11 cellular contexts compared by ENCODE assay signal in the genomic region with DNA sequence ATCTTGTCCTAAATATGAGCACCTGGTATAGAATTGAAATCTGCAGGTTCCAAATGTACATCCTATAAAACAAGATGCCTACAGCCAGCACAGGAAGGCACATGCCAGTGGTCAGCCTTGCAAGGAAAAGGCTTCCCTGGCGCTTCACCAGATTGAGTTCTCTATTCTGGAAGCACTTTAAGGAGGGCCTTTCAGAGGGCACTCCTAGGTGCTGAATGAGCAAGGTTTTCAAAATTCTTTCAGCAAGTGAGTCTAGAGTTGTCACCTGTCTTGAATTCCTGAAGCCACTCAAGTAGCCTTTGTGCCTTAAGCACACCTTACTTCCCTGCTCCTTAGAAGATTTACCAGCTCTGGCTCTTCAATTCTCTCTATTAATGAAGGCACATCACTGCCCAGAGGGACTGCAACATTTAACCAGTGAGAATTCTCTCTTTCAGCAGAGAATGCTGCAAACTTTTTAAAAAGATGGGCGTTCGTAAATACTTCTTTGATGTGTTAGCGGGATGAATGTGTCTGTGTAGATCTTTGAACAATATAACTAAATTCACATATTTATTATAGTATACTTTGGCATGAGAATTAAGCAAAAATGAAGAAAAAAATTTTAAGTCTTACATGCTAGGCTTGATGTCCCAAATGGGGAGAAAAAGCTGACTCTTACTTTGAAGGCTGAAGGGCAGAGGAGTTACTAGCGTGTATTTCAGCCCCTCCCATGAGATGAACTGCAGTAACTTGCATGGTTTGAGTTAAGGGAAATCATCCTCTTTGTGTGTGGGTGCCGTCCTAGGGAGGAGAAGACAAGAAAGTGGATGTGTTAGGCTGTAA.
DNase-seq lines count a peak whose midpoint lies in the region; ATAC-seq, FAIRE-seq and TF ChIP-seq lines count a peak whose summit lies in the region.
"Had no signal": no experiment of that assay in that cellular context is flagged by ENCODE, and none has a peak within 500 bp of the region (broad histone marks: within the 10 kb centered on the region; RNA-seq: fewer than 3 reads in every experiment).

No MANE protein-coding gene starts in this region.

- intact Hi-C loops in Right ventricle myocardium superior (cut with DNase I), result no loop called here
- intact Hi-C loops in left cardiac atrium (cut with DNase I), result no loop called here

- ATAC-seq in Right ventricle myocardium superior (ENCODE audit: poor library complexity) (peak; percentile 25), left cardiac atrium (no peak), upper lobe of left lung (ENCODE audit: low FRiP score in 2 of 2) (peak; percentile 18 to 85), HG02938 (IDR thresholded peaks at IDR 0.05; ENCODE audit: unreplicated experiment) (no peak), HG02623 (IDR thresholded peaks at IDR 0.05; ENCODE audit: unreplicated experiment) (no peak)

- no peaks in the 10 kb centered on the region for H4K20me1 ChIP-seq in astrocyte (ENCODE audit: insufficient read depth, low read length)
- H4K20me1 ChIP-seq in keratinocyte (ENCODE audit: control insufficient read depth, extremely low read depth, insufficient read depth, low read length), result no peaks in the 10 kb centered on the region

- H3K4me3 ChIP-seq in astrocyte (ENCODE audit: insufficient read depth, low read depth, low read length), result peak overlapping the region; percentile 19
- peak overlapping the region in 2 of 3 experiments; percentile 2 to 44 for H3K4me3 ChIP-seq in keratinocyte (ENCODE audit: control insufficient read depth in 2 of 3, extremely low read depth in 1 of 3, insufficient read depth in 2 of 3, low read depth in 1 of 3, low read length in 3 of 3)
- no peak overlapping the region for H3K4me3 ChIP-seq in upper lobe of left lung

- H3K4me1 ChIP-seq in astrocyte (ENCODE audit: insufficient read depth, low read length) (peaks cover 30% of the 10 kb centered on the region), keratinocyte (ENCODE audit: control insufficient read depth, extremely low read depth, insufficient read depth, low read length) (peaks cover 61% of the 10 kb centered on the region), upper lobe of left lung (peaks cover 26 to 31% (median 30%) of the 10 kb centered on the region in 4 donors)

- H3K9ac ChIP-seq in astrocyte (ENCODE audit: low read length) (peak overlapping the region; percentile 91), keratinocyte (ENCODE audit: control insufficient read depth, extremely low read depth, insufficient read depth, low read length) (peak overlapping the region; percentile 83)

- peak overlapping the region; percentile 88 for H3K4me2 ChIP-seq in astrocyte (ENCODE audit: low read length)
- H3K4me2 ChIP-seq in keratinocyte (ENCODE audit: control insufficient read depth, extremely low read depth, insufficient read depth, low read depth, low read length), result peak overlapping the region; percentile 79

- peak in 1 of 4 donors; percentile 65 for TF ChIP-seq EP300 in upper lobe of left lung (IDR thresholded peaks at IDR 0.05)

- peak overlapping the region; percentile 51 for H3K4me3 Mint-ChIP-seq in astrocyte (ENCODE audit: unreplicated experiment)
- H3K4me3 Mint-ChIP-seq: CD4-positive, CD25-positive, alpha-beta regulatory T cell; central memory CD8-positive, alpha-beta T cell had no signal

- no peaks in the 10 kb centered on the region for H3K36me3 ChIP-seq in astrocyte (ENCODE audit: insufficient read depth, low read length)
- H3K36me3 ChIP-seq in keratinocyte (ENCODE audit: control insufficient read depth in 2 of 2, extremely low read depth in 1 of 2, insufficient read depth in 2 of 2, low read length in 2 of 2), result no peaks in the 10 kb centered on the region
- H3K36me3 ChIP-seq in upper lobe of left lung, result no peaks in the 10 kb centered on the region

- H3K79me2 ChIP-seq in astrocyte (ENCODE audit: insufficient read depth, low read length), result no peaks in the 10 kb centered on the region
- H3K79me2 ChIP-seq in keratinocyte (ENCODE audit: control insufficient read depth, insufficient read depth, low read length), result no peaks in the 10 kb centered on the region

- no peaks in the 10 kb centered on the region for H3K9me3 ChIP-seq in astrocyte (ENCODE audit: insufficient read depth, low read depth, low read length)
- no peaks in the 10 kb centered on the region for H3K9me3 ChIP-seq in keratinocyte (ENCODE audit: control insufficient read depth, low read depth, low read length)
- H3K9me3 ChIP-seq in upper lobe of left lung, result no peaks in the 10 kb centered on the region

- H3K9me3 Mint-ChIP-seq in astrocyte (ENCODE audit: unreplicated experiment), result no peaks in the 10 kb centered on the region
- H3K9me3 Mint-ChIP-seq: central memory CD8-positive, alpha-beta T cell had no signal

- no peaks in the 10 kb centered on the region for H3K9me1 ChIP-seq in keratinocyte (ENCODE audit: control insufficient read depth, extremely low read depth, insufficient read depth, low read length)

- H3K27me3 Mint-ChIP-seq in astrocyte (ENCODE audit: low read depth, unreplicated experiment), result no peaks in the 10 kb centered on the region
- H3K27me3 Mint-ChIP-seq: CD4-positive, CD25-positive, alpha-beta regulatory T cell; central memory CD8-positive, alpha-beta T cell had no signal

- no peak for DNase-seq in Right ventricle myocardium superior
- no peak for DNase-seq in left cardiac atrium
- DNase-seq in astrocyte (ENCODE audit: low read depth), result peak; percentile 49
- DNase-seq in keratinocyte (ENCODE audit: low read depth, low spot score), result no peak
- peak in 1 of 2 donors; percentile 80 for DNase-seq in upper lobe of left lung
- DNase-seq in DMS153 treated with DMSO at 0.1 percent for 48 hours (lab: John Stamatoyannopoulos, UW; ENCODE audit: unreplicated experiment), result no peak

- H3K27me3 ChIP-seq in astrocyte (ENCODE audit: insufficient read depth, low read length) (no peaks in the 10 kb centered on the region), keratinocyte (ENCODE audit: control insufficient read depth, extremely low read depth, insufficient read depth, low read length) (no peaks in the 10 kb centered on the region), upper lobe of left lung (no peaks in the 10 kb centered on the region)

- WGBS in upper lobe of left lung, 2 donors, result 56 to 60% methylated on average over 6 of the region's 6 CpGs

- TF ChIP-seq POLR2A in upper lobe of left lung (IDR thresholded peaks at IDR 0.05), result no peak

- H3K27ac ChIP-seq in astrocyte (ENCODE audit: low read depth, low read length) (peak overlapping the region; percentile 98), keratinocyte (ENCODE audit: control insufficient read depth, insufficient read depth, low read length) (peak overlapping the region; percentile 98), upper lobe of left lung (peak overlapping the region; percentile 80 to 88 (median 82))
- H3K27ac ChIP-seq: VCaP had no signal

- peak overlapping the region; percentile 100 for H3K27ac Mint-ChIP-seq in astrocyte (ENCODE audit: unreplicated experiment)
- H3K27ac Mint-ChIP-seq: CD4-positive, CD25-positive, alpha-beta regulatory T cell had no signal

- TF ChIP-seq CTCF in astrocyte (IDR thresholded peaks at IDR 0.05; ENCODE audit: insufficient read depth, low read depth, low read length) (no peak), keratinocyte (optimal IDR thresholded peaks at IDR 0.05 in 1 of 3, IDR thresholded peaks at IDR 0.05 in 1 of 3, conservative IDR thresholded peaks at IDR 0.05 in 1 of 3; ENCODE audit: extremely low read depth in 1 of 3, insufficient read depth in 2 of 3, low read length in 3 of 3) (no peak), upper lobe of left lung (IDR thresholded peaks at IDR 0.05) (no peak)

- H2AFZ ChIP-seq in astrocyte (ENCODE audit: low read depth, low read length) (no peak overlapping the region), keratinocyte (ENCODE audit: control insufficient read depth, low read length) (no peak overlapping the region)

- dilution Hi-C loops in keratinocyte (cut with MboI; ENCODE audit: extremely low pct_ligation_motif_present, low sequenced_read_pairs), result no loop called here

- peaks cover 55% of the 10 kb centered on the region for H3K4me1 Mint-ChIP-seq in astrocyte (ENCODE audit: low read depth, unreplicated experiment)

- FAIRE-seq in astrocyte (lab: Jason Lieb, UNC) (no peak), keratinocyte (lab: Jason Lieb, UNC) (peak; percentile 17)

- H3K36me3 Mint-ChIP-seq in astrocyte (ENCODE audit: low read depth, unreplicated experiment), result peaks cover 6% of the 10 kb centered on the region

Comparison
In these comparisons a context has a peak if more than half of its experiments do, and no peak if none do; other contexts are left out.
1. ATAC-seq: peak in Right ventricle myocardium superior (single experiment) and upper lobe of left lung (2 of 2); none in left cardiac atrium (0 of 2), HG02938 (single experiment) and HG02623 (single experiment).
2. H3K4me3 ChIP-seq: peak in astrocyte (single experiment) and keratinocyte (2 of 3); none in upper lobe of left lung (0 of 4).
3. Peak in every context shown above with its lines, with median percentiles within 50 percentile points of each other: H3K27ac ChIP-seq.